ENCODE assay signal across 1 cellular context in genomic region chr1:3649342-3650247, GRCh38.
TF ChIP-seq lines count a peak whose summit lies in the region.

A gene with protein sequence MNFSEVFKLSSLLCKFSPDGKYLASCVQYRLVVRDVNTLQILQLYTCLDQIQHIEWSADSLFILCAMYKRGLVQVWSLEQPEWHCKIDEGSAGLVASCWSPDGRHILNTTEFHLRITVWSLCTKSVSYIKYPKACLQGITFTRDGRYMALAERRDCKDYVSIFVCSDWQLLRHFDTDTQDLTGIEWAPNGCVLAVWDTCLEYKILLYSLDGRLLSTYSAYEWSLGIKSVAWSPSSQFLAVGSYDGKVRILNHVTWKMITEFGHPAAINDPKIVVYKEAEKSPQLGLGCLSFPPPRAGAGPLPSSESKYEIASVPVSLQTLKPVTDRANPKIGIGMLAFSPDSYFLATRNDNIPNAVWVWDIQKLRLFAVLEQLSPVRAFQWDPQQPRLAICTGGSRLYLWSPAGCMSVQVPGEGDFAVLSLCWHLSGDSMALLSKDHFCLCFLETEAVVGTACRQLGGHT (minus strand): TSS chr1:3650103. CDS start chr1:3649999, 104 bp downstream.

TF ChIP-seq in HepG2, 621 proteins besides CTCF, POLR2A, EP300 and RAD21 (continued from another document and continues in another):
- TF ChIP-seq, protein P1, sequence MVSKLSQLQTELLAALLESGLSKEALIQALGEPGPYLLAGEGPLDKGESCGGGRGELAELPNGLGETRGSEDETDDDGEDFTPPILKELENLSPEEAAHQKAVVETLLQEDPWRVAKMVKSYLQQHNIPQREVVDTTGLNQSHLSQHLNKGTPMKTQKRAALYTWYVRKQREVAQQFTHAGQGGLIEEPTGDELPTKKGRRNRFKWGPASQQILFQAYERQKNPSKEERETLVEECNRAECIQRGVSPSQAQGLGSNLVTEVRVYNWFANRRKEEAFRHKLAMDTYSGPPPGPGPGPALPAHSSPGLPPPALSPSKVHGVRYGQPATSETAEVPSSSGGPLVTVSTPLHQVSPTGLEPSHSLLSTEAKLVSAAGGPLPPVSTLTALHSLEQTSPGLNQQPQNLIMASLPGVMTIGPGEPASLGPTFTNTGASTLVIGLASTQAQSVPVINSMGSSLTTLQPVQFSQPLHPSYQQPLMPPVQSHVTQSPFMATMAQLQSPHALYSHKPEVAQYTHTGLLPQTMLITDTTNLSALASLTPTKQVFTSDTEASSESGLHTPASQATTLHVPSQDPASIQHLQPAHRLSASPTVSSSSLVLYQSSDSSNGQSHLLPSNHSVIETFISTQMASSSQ (IDR thresholded peaks at IDR 0.05; ENCODE audit: low read depth), result no peak
- TF ChIP-seq, protein P1 (CRISPR knock-in tag; IDR thresholded peaks at IDR 0.05; ENCODE audit: borderline replicate concordance), result peak; percentile 56; the same call in 1 of the 2 replicates
- TF ChIP-seq NPAS2 (CRISPR knock-in tag; IDR thresholded peaks at IDR 0.05; ENCODE audit: borderline replicate concordance) (no peak), ZNF496 (CRISPR knock-in tag; IDR thresholded peaks at IDR 0.05; ENCODE audit: insufficient replicate concordance) (no peak), NFIC (IDR thresholded peaks at IDR 0.05; ENCODE audit: low read length) (no peak), ZKSCAN1 (IDR thresholded peaks at IDR 0.05; ENCODE audit: low read length) (no peak), ZBTB46 (CRISPR knock-in tag; IDR thresholded peaks at IDR 0.05; ENCODE audit: borderline replicate concordance) (0 out of 2 replicates have a peak, but pooled peaks have one; percentile 62), IRF9 (CRISPR knock-in tag; IDR thresholded peaks at IDR 0.05; ENCODE audit: borderline replicate concordance) (peak; percentile 25; the same call in 1 of the 2 replicates), SMAD1 (CRISPR knock-in tag; IDR thresholded peaks at IDR 0.05; ENCODE audit: borderline replicate concordance, low read depth) (0 out of 2 replicates have a peak, but pooled peaks have one; percentile 58), NCOA2 (CRISPR knock-in tag; IDR thresholded peaks at IDR 0.05) (no peak), GABPB1 (CRISPR knock-in tag; IDR thresholded peaks at IDR 0.05) (peak; percentile 96), NR1H2 (CRISPR knock-in tag; IDR thresholded peaks at IDR 0.05; ENCODE audit: borderline replicate concordance, low read depth) (0 out of 2 replicates have a peak, but pooled peaks have one; percentile 30), FOXO1 (CRISPR knock-in tag; IDR thresholded peaks at IDR 0.05) (0 out of 2 replicates have a peak, but pooled peaks have one; percentile 16), ARID4A (CRISPR knock-in tag; IDR thresholded peaks at IDR 0.05; ENCODE audit: borderline replicate concordance) (peak; percentile 83), KMT2A (CRISPR knock-in tag; IDR thresholded peaks at IDR 0.05) (peak; percentile 74), SPEN (CRISPR knock-in tag; IDR thresholded peaks at IDR 0.05; ENCODE audit: low read depth) (peak; percentile 67), ZNF296 (CRISPR knock-in tag; conservative IDR thresholded peaks at IDR 0.05) (no peak), KAT7 (CRISPR knock-in tag; IDR thresholded peaks at IDR 0.05; ENCODE audit: borderline replicate concordance) (0 out of 2 replicates have a peak, but pooled peaks have one; percentile 45), ZMYM2 (CRISPR knock-in tag; IDR thresholded peaks at IDR 0.05) (no peak), CREM (IDR thresholded peaks at IDR 0.05) (peak; percentile 72), CREM (CRISPR knock-in tag; IDR thresholded peaks at IDR 0.05) (no peak), KAT2B (IDR thresholded peaks at IDR 0.05; ENCODE audit: borderline replicate concordance, low read depth, low read length) (no peak), MAX (IDR thresholded peaks at IDR 0.05) (peak; percentile 42), YY1 (IDR thresholded peaks at IDR 0.05; ENCODE audit: insufficient read depth, insufficient replicate concordance, low read depth, low read length) (peak; percentile 90), GZF1 (CRISPR knock-in tag; IDR thresholded peaks at IDR 0.05) (no peak), MED8 (CRISPR knock-in tag; IDR thresholded peaks at IDR 0.05; ENCODE audit: insufficient replicate concordance) (peak; percentile 18), RXRA (CRISPR knock-in tag; IDR thresholded peaks at IDR 0.05) (0 out of 2 replicates have a peak, but pooled peaks have one; percentile 14), MYNN (CRISPR knock-in tag; IDR thresholded peaks at IDR 0.05; ENCODE audit: low read depth) (no peak), ZNF883 (CRISPR knock-in tag; IDR thresholded peaks at IDR 0.05; ENCODE audit: not compliant biosample characterization) (peak; percentile 41), TARDBP (CRISPR knock-in tag; IDR thresholded peaks at IDR 0.05) (0 out of 2 replicates have a peak, but pooled peaks have one; percentile 34), POLR2AphosphoS5 (IDR thresholded peaks at IDR 0.05; ENCODE audit: low read depth, low read length) (peak; percentile 60), ZNF543 (CRISPR knock-in tag; IDR thresholded peaks at IDR 0.05) (0 out of 2 replicates have a peak, but pooled peaks have one; percentile 53)
- TF ChIP-seq, protein P2, sequence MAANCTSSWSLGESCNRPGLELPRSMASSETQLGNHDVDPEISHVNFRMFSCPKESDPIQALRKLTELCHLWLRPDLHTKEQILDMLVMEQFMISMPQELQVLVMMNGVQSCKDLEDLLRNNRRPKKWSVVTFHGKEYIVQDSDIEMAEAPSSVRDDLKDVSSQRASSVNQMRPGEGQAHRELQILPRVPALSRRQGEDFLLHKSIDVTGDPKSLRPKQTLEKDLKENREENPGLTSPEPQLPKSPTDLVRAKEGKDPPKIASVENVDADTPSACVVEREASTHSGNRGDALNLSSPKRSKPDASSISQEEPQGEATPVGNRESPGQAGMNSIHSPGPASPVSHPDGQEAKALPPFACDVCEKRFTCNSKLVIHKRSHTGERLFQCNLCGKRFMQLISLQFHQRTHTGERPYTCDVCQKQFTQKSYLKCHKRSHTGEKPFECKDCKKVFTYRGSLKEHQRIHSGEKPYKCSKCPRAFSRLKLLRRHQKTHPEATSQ (CRISPR knock-in tag; IDR thresholded peaks at IDR 0.05; ENCODE audit: borderline replicate concordance), result no peak
- TF ChIP-seq, protein P3, sequence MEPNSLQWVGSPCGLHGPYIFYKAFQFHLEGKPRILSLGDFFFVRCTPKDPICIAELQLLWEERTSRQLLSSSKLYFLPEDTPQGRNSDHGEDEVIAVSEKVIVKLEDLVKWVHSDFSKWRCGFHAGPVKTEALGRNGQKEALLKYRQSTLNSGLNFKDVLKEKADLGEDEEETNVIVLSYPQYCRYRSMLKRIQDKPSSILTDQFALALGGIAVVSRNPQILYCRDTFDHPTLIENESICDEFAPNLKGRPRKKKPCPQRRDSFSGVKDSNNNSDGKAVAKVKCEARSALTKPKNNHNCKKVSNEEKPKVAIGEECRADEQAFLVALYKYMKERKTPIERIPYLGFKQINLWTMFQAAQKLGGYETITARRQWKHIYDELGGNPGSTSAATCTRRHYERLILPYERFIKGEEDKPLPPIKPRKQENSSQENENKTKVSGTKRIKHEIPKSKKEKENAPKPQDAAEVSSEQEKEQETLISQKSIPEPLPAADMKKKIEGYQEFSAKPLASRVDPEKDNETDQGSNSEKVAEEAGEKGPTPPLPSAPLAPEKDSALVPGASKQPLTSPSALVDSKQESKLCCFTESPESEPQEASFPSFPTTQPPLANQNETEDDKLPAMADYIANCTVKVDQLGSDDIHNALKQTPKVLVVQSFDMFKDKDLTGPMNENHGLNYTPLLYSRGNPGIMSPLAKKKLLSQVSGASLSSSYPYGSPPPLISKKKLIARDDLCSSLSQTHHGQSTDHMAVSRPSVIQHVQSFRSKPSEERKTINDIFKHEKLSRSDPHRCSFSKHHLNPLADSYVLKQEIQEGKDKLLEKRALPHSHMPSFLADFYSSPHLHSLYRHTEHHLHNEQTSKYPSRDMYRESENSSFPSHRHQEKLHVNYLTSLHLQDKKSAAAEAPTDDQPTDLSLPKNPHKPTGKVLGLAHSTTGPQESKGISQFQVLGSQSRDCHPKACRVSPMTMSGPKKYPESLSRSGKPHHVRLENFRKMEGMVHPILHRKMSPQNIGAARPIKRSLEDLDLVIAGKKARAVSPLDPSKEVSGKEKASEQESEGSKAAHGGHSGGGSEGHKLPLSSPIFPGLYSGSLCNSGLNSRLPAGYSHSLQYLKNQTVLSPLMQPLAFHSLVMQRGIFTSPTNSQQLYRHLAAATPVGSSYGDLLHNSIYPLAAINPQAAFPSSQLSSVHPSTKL (CRISPR knock-in tag; IDR thresholded peaks at IDR 0.05), result peak; percentile 8; the same call in 1 of the 2 replicates
- TF ChIP-seq, protein P4, sequence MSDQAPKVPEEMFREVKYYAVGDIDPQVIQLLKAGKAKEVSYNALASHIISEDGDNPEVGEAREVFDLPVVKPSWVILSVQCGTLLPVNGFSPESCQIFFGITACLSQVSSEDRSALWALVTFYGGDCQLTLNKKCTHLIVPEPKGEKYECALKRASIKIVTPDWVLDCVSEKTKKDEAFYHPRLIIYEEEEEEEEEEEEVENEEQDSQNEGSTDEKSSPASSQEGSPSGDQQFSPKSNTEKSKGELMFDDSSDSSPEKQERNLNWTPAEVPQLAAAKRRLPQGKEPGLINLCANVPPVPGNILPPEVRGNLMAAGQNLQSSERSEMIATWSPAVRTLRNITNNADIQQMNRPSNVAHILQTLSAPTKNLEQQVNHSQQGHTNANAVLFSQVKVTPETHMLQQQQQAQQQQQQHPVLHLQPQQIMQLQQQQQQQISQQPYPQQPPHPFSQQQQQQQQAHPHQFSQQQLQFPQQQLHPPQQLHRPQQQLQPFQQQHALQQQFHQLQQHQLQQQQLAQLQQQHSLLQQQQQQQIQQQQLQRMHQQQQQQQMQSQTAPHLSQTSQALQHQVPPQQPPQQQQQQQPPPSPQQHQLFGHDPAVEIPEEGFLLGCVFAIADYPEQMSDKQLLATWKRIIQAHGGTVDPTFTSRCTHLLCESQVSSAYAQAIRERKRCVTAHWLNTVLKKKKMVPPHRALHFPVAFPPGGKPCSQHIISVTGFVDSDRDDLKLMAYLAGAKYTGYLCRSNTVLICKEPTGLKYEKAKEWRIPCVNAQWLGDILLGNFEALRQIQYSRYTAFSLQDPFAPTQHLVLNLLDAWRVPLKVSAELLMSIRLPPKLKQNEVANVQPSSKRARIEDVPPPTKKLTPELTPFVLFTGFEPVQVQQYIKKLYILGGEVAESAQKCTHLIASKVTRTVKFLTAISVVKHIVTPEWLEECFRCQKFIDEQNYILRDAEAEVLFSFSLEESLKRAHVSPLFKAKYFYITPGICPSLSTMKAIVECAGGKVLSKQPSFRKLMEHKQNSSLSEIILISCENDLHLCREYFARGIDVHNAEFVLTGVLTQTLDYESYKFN (CRISPR knock-in tag; conservative IDR thresholded peaks at IDR 0.05), result peak; percentile 30; the same call in 1 of the 2 replicates
